Comparison of ENCODE assay signal across 8 cellular contexts in genomic region chr14:68250950-68251765, GRCh38.
A peak's percentile ranks its signal among the peaks of the same experiment; 100 is the strongest.
DNase-seq lines count a peak whose midpoint lies in the region; ATAC-seq, FAIRE-seq and TF ChIP-seq lines count a peak whose summit lies in the region.

No MANE protein-coding gene starts in this region.

- H3K4me3 Mint-ChIP-seq in neural progenitor cell, result no peak overlapping the region

- H3K79me2 ChIP-seq in neural progenitor cell (ENCODE audit: low read depth), result no peaks in the 10 kb centered on the region

- FAIRE-seq in HTR-8/SVneo (lab: Jason Lieb, UNC), result peak; percentile 16

- H3K9ac ChIP-seq in neural progenitor cell, result no peak overlapping the region

- in situ Hi-C loops in Caki2 (cut with HindIII; ENCODE audit: low pct_unique_long_range_greater_than_20kb, low sequenced_read_pairs), result loop anchor here (25.0 kb wide), 1 partner anchor 314 kb away; no protein-coding TSS in a partner anchor

- no peak overlapping the region for H3K4me3 ChIP-seq in neural progenitor cell

- H4K20me1 ChIP-seq in neural progenitor cell (ENCODE audit: low read depth), result no peaks in the 10 kb centered on the region

- no peaks in the 10 kb centered on the region for H3K36me3 ChIP-seq in neural progenitor cell

- H3K36me3 Mint-ChIP-seq in neural progenitor cell, result no peaks in the 10 kb centered on the region

- peak; percentile 60 for DNase-seq in Caki2 (ENCODE audit: low read depth)
- DNase-seq in HTR-8/SVneo (ENCODE audit: insufficient read length, low spot score), result no peak
- DNase-seq in caudate nucleus (lab: John Stamatoyannopoulos, UW), result no peak
- DNase-seq in neural progenitor cell (ENCODE audit: low spot score), result no peak
- no peak for DNase-seq in NCI-H526 treated with DMSO at 0.1 percent for 48 hours (lab: John Stamatoyannopoulos, UW)
- DNase-seq in NCI-H1436 (lab: John Stamatoyannopoulos, UW), result no peak
- DNase-seq in effector CD4-positive, alpha-beta T cell, result no peak

- TF ChIP-seq CTCF in neural progenitor cell (IDR thresholded peaks at IDR 0.05), result no peak

- no peaks in the 10 kb centered on the region for H3K9me3 Mint-ChIP-seq in neural progenitor cell

- H3K27ac ChIP-seq in caudate nucleus (ENCODE audit: low read depth, low read length), result peak overlapping the region; percentile 5
- H3K27ac ChIP-seq in neural progenitor cell, result no peak overlapping the region

- H2AFZ ChIP-seq in neural progenitor cell (replicated peaks), result no peak overlapping the region

- peaks cover 82% of the 10 kb centered on the region for H3K4me1 Mint-ChIP-seq in neural progenitor cell

- H3K9me3 ChIP-seq in neural progenitor cell (ENCODE audit: low read depth), result no peaks in the 10 kb centered on the region

- no peaks in the 10 kb centered on the region for H3K27me3 ChIP-seq in neural progenitor cell

- no peaks in the 10 kb centered on the region for H3K27me3 Mint-ChIP-seq in neural progenitor cell (ENCODE audit: insufficient read depth, low read depth)

- H3F3A ChIP-seq in neural progenitor cell (ENCODE audit: low read depth), result peaks cover 28% of the 10 kb centered on the region

- H3K27ac Mint-ChIP-seq in neural progenitor cell, result peak overlapping the region; percentile 44

- H3K4me1 ChIP-seq in neural progenitor cell, result peaks cover 72% of the 10 kb centered on the region

- no peak for ATAC-seq in HG03039 (IDR thresholded peaks at IDR 0.05; ENCODE audit: unreplicated experiment)

- peak overlapping the region; percentile 11 for H3K4me2 ChIP-seq in neural progenitor cell
